8 cellular contexts compared by ENCODE assay signal in the genomic region with DNA sequence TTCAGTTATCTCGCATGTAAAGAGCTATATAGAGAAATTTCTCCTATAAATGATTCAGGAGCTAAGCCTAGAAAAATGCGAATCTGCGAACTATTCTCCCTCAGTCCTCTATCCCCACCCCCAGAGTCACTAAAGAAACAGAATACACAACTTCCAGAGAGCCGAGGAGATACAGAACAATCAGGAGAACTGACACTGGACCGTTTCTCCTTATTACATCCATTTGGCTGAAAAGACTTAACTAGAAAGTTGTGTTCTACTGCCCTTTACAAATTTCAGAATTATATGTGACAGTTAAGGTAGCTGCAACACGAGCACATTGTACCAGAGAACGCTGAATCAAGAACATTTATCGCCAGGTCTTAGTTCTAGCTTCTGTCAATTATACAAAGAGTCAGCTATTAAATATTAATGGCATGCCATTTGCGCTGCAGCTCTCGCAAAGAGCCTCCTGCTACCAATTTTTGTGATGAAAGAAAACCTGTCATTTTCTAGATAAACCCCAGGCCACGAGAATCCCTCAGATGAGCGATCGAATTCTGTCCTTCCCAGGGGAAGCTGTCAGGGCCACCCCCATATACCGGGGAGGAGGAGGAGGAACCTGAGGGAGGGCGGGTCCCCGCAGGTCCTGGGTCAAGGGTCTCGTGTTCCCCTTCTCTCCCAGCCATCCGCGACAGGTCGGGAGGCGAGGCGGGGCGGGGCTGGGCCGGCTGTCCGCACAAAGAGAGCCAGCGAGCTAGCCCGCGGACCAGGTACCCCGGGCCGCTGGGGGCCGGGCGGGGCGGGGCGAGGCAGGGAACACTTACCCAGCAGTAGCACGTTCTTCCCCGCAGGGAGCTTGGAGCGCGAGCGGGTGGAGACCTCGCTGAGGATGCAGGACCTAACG. TPM values are rescaled to one million over a fixed set of nuclear protein-coding genes. Genes with fewer than 3 reads are reported as not detected.
DNase-seq lines count a peak whose midpoint lies in the region; ATAC-seq and TF ChIP-seq lines count a peak whose summit lies in the region.

No MANE protein-coding gene starts in this region.

- peak overlapping the region; percentile 84 to 96 (median 92) for H3K4me3 Mint-ChIP-seq in naive thymus-derived CD4-positive, alpha-beta T cell
- H3K4me3 Mint-ChIP-seq in stimulated activated naive CD8-positive, alpha-beta T cell treated with anti-CD3 and anti-CD28 coated beads, Interleukin-15, Interleukin-2, amounts not matched to agents 100 ng/mL and 50 ng/mL, for 24 hours = peak overlapping the region; percentile 90

- CTCF ChIA-PET in naive thymus-derived CD4-positive, alpha-beta T cell (lab: Charles Lee) = interaction anchor here (1.0 kb wide), 1 partner anchor 114 kb away, joined by 6 read pairs; no protein-coding TSS in a partner anchor

- peaks cover 0 to 9% (median 0%) of the 10 kb centered on the region in 5 donors for H3K36me3 Mint-ChIP-seq in naive thymus-derived CD4-positive, alpha-beta T cell
- H3K36me3 Mint-ChIP-seq in stimulated activated naive CD8-positive, alpha-beta T cell treated with anti-CD3 and anti-CD28 coated beads, Interleukin-15, Interleukin-2, amounts not matched to agents 100 ng/mL and 50 ng/mL, for 24 hours (ENCODE audit: low read depth) = peaks cover 18% of the 10 kb centered on the region

- peaks cover 7 to 17% of the 10 kb centered on the region in 2 donors for H3K4me1 ChIP-seq in naive thymus-derived CD4-positive, alpha-beta T cell (ENCODE audit: control insufficient read depth in 2 of 2, insufficient read depth in 2 of 2, low read length in 2 of 2)

- H3K27ac ChIP-seq in naive thymus-derived CD4-positive, alpha-beta T cell (ENCODE audit: low read depth, low read length) = peak overlapping the region; percentile 90

- POLR2A ChIA-PET in naive thymus-derived CD4-positive, alpha-beta T cell (lab: Charles Lee) = interaction anchor here (0.6 to 1.6 kb wide), 9 partner anchors 9 to 281 kb away, joined by 3 to 7 read pairs (median 4); partner anchors contain the start of gene CNOT10

- no peaks in the 10 kb centered on the region for H3K9me3 Mint-ChIP-seq in naive thymus-derived CD4-positive, alpha-beta T cell
- H3K9me3 Mint-ChIP-seq in stimulated activated naive CD8-positive, alpha-beta T cell treated with anti-CD3 and anti-CD28 coated beads, Interleukin-15, Interleukin-2, amounts not matched to agents 100 ng/mL and 50 ng/mL, for 24 hours = no peaks in the 10 kb centered on the region

- peaks cover 0 to 4% (median 0%) of the 10 kb centered on the region in 3 experiments for H3K36me3 ChIP-seq in naive thymus-derived CD4-positive, alpha-beta T cell (ENCODE audit: control insufficient read depth in 2 of 3, insufficient read depth in 3 of 3, low read length in 3 of 3)

- peak overlapping the region; percentile 21 to 92 (median 75) for H3K27ac Mint-ChIP-seq in naive thymus-derived CD4-positive, alpha-beta T cell
- peak overlapping the region; percentile 86 for H3K27ac Mint-ChIP-seq in stimulated activated naive CD8-positive, alpha-beta T cell treated with anti-CD3 and anti-CD28 coated beads, Interleukin-15, Interleukin-2, amounts not matched to agents 100 ng/mL and 50 ng/mL, for 24 hours

- intact Hi-C loops in naive thymus-derived CD4-positive, alpha-beta T cell (cut with micrococcal nuclease) = loop anchor here (1.0 to 10.0 kb wide), 15 partner anchors 8 to 1037 kb away; partner anchors contain the start of genes CMTM6 (in 2 of the 2), CMTM8 (in 2 of the 2), CNOT10 (in 2 of the 2) and CMTM7 (in 1 of the 2)

- peak overlapping the region; percentile 86 for H3K4me3 ChIP-seq in fibroblast of mammary gland (ENCODE audit: control insufficient read depth, low read depth, low read length)
- H3K4me3 ChIP-seq in naive thymus-derived CD4-positive, alpha-beta T cell (ENCODE audit: low read length) = peak overlapping the region; percentile 68

- DNase-seq in ACHN = peak; percentile 49
- peak; percentile 28 for DNase-seq in NCI-H510A treated with DMSO at 0.1 percent for 48 hours (lab: John Stamatoyannopoulos, UW)
- DNase-seq in activated T-cell treated with anti-CD3 and anti-CD28 coated beads, Interleukin-2, amount 50 U/mL, for 48 hours = peak; percentile 70 to 73
- DNase-seq in fibroblast of mammary gland (ENCODE audit: low read depth) = peak; percentile 36
- peak in 8 of 9 donors; percentile 9 to 64 (median 17) for DNase-seq in naive thymus-derived CD4-positive, alpha-beta T cell

- ATAC-seq in GM18508 (IDR thresholded peaks at IDR 0.05; ENCODE audit: insufficient read depth, unreplicated experiment) (peak; percentile 23), HG02981 (IDR thresholded peaks at IDR 0.05; ENCODE audit: unreplicated experiment) (peak; percentile 40)
- peak; percentile 28 for ATAC-seq in naive thymus-derived CD4-positive, alpha-beta T cell

- H3K27me3 Mint-ChIP-seq in naive thymus-derived CD4-positive, alpha-beta T cell = no peaks in the 10 kb centered on the region
- H3K27me3 Mint-ChIP-seq in stimulated activated naive CD8-positive, alpha-beta T cell treated with anti-CD3 and anti-CD28 coated beads, Interleukin-15, Interleukin-2, amounts not matched to agents 100 ng/mL and 50 ng/mL, for 24 hours = no peaks in the 10 kb centered on the region

- H3K27me3 ChIP-seq in naive thymus-derived CD4-positive, alpha-beta T cell (ENCODE audit: control insufficient read depth in 2 of 2, insufficient read depth in 2 of 2, low read length in 2 of 2) = no peaks in the 10 kb centered on the region

- in situ Hi-C loops in ACHN (cut with HindIII; ENCODE audit: low pct_ligation_motif_present, low pct_unique_long_range_greater_than_20kb, low sequenced_read_pairs) = no loop called here

- TF ChIP-seq CTCF in fibroblast of mammary gland (conservative IDR thresholded peaks at IDR 0.05; ENCODE audit: control insufficient read depth, insufficient read depth, low read depth, low read length) = no peak

- H3K4me1 Mint-ChIP-seq in naive thymus-derived CD4-positive, alpha-beta T cell = peaks cover 2 to 41% (median 34%) of the 10 kb centered on the region in 7 donors
- H3K4me1 Mint-ChIP-seq in stimulated activated naive CD8-positive, alpha-beta T cell treated with anti-CD3 and anti-CD28 coated beads, Interleukin-15, Interleukin-2, amounts not matched to agents 100 ng/mL and 50 ng/mL, for 24 hours (ENCODE audit: low read depth) = peaks cover 37% of the 10 kb centered on the region

- no peaks in the 10 kb centered on the region for H3K9me3 ChIP-seq in naive thymus-derived CD4-positive, alpha-beta T cell (ENCODE audit: control insufficient read depth in 2 of 3, low read length in 3 of 3)

RNA-seq across cellular contexts. Expression of gene DYNC1LI1, which starts 0.9 kb away (rescaled TPM):
- total RNA-seq in naive thymus-derived CD4-positive, alpha-beta T cell = 10 to 100 TPM; 26.1 to 28.5 (median 27.5) TPM
- polyA plus RNA-seq in naive thymus-derived CD4-positive, alpha-beta T cell = 10 to 100 TPM; 17.9 to 21.2 TPM

Comparison
In these comparisons a context has a peak if more than half of its experiments do, and no peak if none do; other contexts are left out.
1. Peak in every context shown above with its lines: DNase-seq, ATAC-seq, H3K4me3 ChIP-seq and H3K27ac ChIP-seq.
2. DNase-seq: peak in every context shown above with its lines; median percentile 72 in activated T-cell treated with anti-CD3 and anti-CD28 coated beads, Interleukin-2, amount 50 U/mL, for 48 hours; 49 in ACHN; 36 in fibroblast of mammary gland; 28 in NCI-H510A treated with DMSO at 0.1 percent for 48 hours; 17 in naive thymus-derived CD4-positive, alpha-beta T cell.